7 cellular contexts compared by ENCODE assay signal in the genomic region with DNA sequence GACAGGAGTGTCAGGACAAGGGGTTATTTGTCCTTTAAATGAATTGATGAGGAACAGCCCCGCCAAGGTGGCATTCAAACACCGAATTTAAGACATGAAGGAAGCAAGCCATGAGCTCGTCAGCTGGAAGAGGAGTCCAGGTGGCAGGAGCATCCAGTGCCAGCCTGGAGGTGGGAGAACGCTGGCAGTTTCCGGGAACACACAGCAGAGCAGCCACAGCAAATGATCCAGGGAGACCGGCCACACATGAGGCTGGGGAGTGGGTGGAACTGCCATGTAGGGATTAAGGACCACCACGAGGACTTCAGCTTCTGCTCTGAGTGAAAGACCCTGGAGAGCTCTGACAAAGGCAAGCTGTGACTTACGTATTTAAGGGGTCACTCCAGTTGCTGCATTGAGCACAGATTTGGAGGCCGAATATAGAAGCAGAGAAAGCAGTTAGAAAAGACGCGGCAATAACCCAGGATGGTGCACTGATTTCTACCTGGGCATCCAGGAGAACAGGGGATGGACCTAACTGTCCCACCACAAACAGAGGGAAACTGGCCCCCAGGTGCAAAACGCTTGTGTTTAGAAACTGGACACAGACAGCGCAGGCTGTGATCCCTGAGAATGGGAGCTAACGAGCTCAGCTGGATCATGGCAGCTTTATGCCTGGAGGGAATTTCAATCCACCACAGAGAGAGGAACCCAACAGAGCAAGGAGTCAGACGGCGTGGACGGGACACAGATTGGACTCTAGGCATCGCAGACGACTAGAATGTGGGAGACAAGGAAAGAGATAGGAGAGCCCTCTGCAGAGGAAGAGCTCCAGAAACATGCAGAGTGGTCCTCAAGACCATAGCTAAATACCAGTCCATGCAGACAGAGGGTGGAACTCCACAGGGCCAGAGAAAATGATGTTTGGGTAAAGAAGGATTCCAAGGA. TPM values are rescaled to one million over a fixed set of nuclear protein-coding genes. Genes with fewer than 3 reads are reported as not detected.
"Had no signal": no experiment of that assay in that cellular context is flagged by ENCODE, and none has a peak within 500 bp of the region (broad histone marks: within the 10 kb centered on the region; RNA-seq: fewer than 3 reads in every experiment).

No MANE protein-coding gene starts in this region.

RNA-seq across cellular contexts. Expression of gene OBP2B, which starts 9.3 kb away (rescaled TPM):
- total RNA-seq: HT-29, LHCN-M2, MCF 10A, OCI-LY7, PC-3, SK-MEL-5 had no signal
- polyA plus RNA-seq: SK-N-SH had no signal

RNA-seq across cellular contexts. Expression of gene GBGT1, which starts 54.6 kb away (rescaled TPM):
- total RNA-seq: HT-29, MCF 10A, PC-3, SK-MEL-5 had no signal

RNA-seq across cellular contexts. Expression of gene ABO, which starts 56.7 kb away (rescaled TPM):
- total RNA-seq: LHCN-M2, MCF 10A, OCI-LY7, PC-3, SK-MEL-5 had no signal
- polyA plus RNA-seq: SK-N-SH had no signal
